In the genomic region with DNA sequence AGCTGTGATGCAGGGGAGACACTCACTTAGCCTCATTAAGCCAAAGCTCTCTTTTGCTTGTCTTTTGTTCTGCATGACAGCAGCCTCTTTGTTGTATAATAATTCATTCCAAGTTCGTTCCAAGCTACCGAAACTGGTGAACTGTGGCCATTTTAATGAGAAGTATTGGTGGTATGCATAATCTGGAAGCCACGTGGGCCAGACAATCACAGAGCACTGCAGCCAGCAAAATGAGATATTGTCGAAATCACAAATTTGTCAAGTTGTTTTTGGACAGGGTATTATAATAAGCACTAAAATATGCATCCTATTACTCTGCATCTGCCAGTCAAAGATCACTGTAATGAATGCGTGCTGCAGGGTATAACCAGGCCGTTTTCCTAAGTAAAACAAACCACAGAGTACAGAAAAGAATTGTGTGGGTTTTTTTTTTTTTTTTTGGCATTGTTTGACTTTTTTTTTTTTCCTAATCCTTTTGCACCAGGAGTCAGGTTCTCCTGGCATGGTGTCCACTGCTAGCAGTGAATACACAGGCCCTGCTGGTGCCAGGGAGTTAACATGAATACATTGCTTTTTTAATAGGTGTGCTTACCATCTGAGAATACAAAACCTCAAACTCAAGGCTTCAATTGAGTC, we compare ENCODE assay signal across 11 cellular contexts.
DNase-seq lines count a peak whose midpoint lies in the region; ATAC-seq and TF ChIP-seq lines count a peak whose summit lies in the region.
"Had no signal": no experiment of that assay in that cellular context is flagged by ENCODE, and none has a peak within 500 bp of the region (broad histone marks: within the 10 kb centered on the region; RNA-seq: fewer than 3 reads in every experiment).

No MANE protein-coding gene starts in this region.

- no peak overlapping the region for H3K4ac ChIP-seq in mesenchymal stem cell (ENCODE audit: low read depth in 1 of 2, low read length in 2 of 2)

- peak overlapping the region; percentile 62 for H3K9ac ChIP-seq in mesenchymal stem cell (ENCODE audit: low read length)

- no peak overlapping the region for H2AFZ ChIP-seq in mesenchymal stem cell (ENCODE audit: low read depth, low read length)

- H3K79me1 ChIP-seq in mesenchymal stem cell (replicated peaks; ENCODE audit: low read length, poor library complexity, severe bottlenecking) = no peaks in the 10 kb centered on the region

- H3K36me3 ChIP-seq in mesenchymal stem cell (ENCODE audit: control insufficient read depth in 1 of 2, insufficient read depth in 2 of 2, low read depth in 1 of 2, low read length in 2 of 2) (no peaks in the 10 kb centered on the region), left ventricle myocardium inferior (no peaks in the 10 kb centered on the region)
- peaks cover 4% of the 10 kb centered on the region for H3K36me3 ChIP-seq in effector memory CD4-positive, alpha-beta T cell (ENCODE audit: control insufficient read depth, insufficient read depth, low read length)

- H4K8ac ChIP-seq in mesenchymal stem cell (ENCODE audit: low read length) = no peak overlapping the region

- H2AK5ac ChIP-seq in mesenchymal stem cell (ENCODE audit: low read length, severe bottlenecking) = no peak overlapping the region

- H4K91ac ChIP-seq in mesenchymal stem cell (ENCODE audit: low read length) = no peak overlapping the region

- H3K18ac ChIP-seq in mesenchymal stem cell (ENCODE audit: low read depth in 1 of 2, low read length in 2 of 2) = no peak overlapping the region

- H2BK5ac ChIP-seq in mesenchymal stem cell (ENCODE audit: low read depth, low read length, poor library complexity, severe bottlenecking) = no peak overlapping the region

- ATAC-seq in Right ventricle myocardium inferior = no peak
- no peak for ATAC-seq in GM19324 (IDR thresholded peaks at IDR 0.05; ENCODE audit: low FRiP score, unreplicated experiment)
- ATAC-seq: T-helper 17 cell had no signal

- H3K27me3 ChIP-seq in mesenchymal stem cell (ENCODE audit: control insufficient read depth in 1 of 2, insufficient read depth in 1 of 2, low read length in 2 of 2) (no peaks in the 10 kb centered on the region), left ventricle myocardium inferior (ENCODE audit: low read depth) (no peaks in the 10 kb centered on the region)
- no peaks in the 10 kb centered on the region for H3K27me3 ChIP-seq in effector memory CD4-positive, alpha-beta T cell (replicated peaks; ENCODE audit: control insufficient read depth, insufficient read depth, low read length, poor library complexity, severe bottlenecking)

- no peak overlapping the region for H2BK120ac ChIP-seq in mesenchymal stem cell (ENCODE audit: low read depth, low read length)

- intact Hi-C loops in Right ventricle myocardium inferior (cut with DNase I) (no loop called here), left ventricle myocardium inferior (cut with micrococcal nuclease) (no loop called here)

- peak overlapping the region; percentile 72 for H3K27ac ChIP-seq in mesenchymal stem cell (ENCODE audit: low read length, poor library complexity, severe bottlenecking)
- H3K27ac ChIP-seq in effector memory CD4-positive, alpha-beta T cell (ENCODE audit: insufficient read depth, low read length, poor library complexity, severe bottlenecking) = no peak overlapping the region
- H3K27ac ChIP-seq in left ventricle myocardium inferior (replicated peaks) = no peak overlapping the region

- 98% methylated on average over 5 of the region's 6 CpGs for WGBS in mesenchymal stem cell

- peak; percentile 98 for DNase-seq in AG10803 (ENCODE audit: low read depth)
- DNase-seq in NCI-H1105 treated with DMSO at 0.1 percent for 48 hours (lab: John Stamatoyannopoulos, UW) = peak; percentile 92
- DNase-seq in cerebellum (ENCODE audit: low spot score) = peak; percentile 0
- no peak for DNase-seq in mesenchymal stem cell
- no peak for DNase-seq in Right ventricle myocardium inferior (ENCODE audit: missing footprints)
- DNase-seq in effector memory CD4-positive, alpha-beta T cell = no peak
- DNase-seq in left ventricle myocardium inferior = no peak
- DNase-seq: activated T-cell treated with anti-CD3 and anti-CD28 coated beads, Interleukin-2, amount 50 U/mL, for 48 hours; DMS53; T-helper 17 cell had no signal

- H3K4me1 ChIP-seq in mesenchymal stem cell (ENCODE audit: control insufficient read depth, insufficient read depth, low read depth, low read length) (peaks cover 3% of the 10 kb centered on the region), left ventricle myocardium inferior (no peaks in the 10 kb centered on the region)
- H3K4me1 ChIP-seq in effector memory CD4-positive, alpha-beta T cell (ENCODE audit: control insufficient read depth, insufficient read depth, low read length, poor library complexity, severe bottlenecking) = no peaks in the 10 kb centered on the region

- H3K4me2 ChIP-seq in mesenchymal stem cell (ENCODE audit: low read length, poor library complexity, severe bottlenecking) = peak overlapping the region; percentile 37

- H2BK15ac ChIP-seq in mesenchymal stem cell (ENCODE audit: low read depth, poor library complexity, severe bottlenecking) = no peak overlapping the region

- H2BK12ac ChIP-seq in mesenchymal stem cell (ENCODE audit: low read length in 2 of 2) = no peak overlapping the region

- H3K9me3 ChIP-seq in mesenchymal stem cell (ENCODE audit: control insufficient read depth, low read length) = no peaks in the 10 kb centered on the region
- H3K9me3 ChIP-seq in effector memory CD4-positive, alpha-beta T cell (ENCODE audit: control insufficient read depth, low read length) = no peaks in the 10 kb centered on the region
- H3K9me3 ChIP-seq in left ventricle myocardium inferior (replicated peaks) = no peaks in the 10 kb centered on the region

- H3K4me3 ChIP-seq in AG10803 (ENCODE audit: low read length) = no peak overlapping the region
- no peak overlapping the region for H3K4me3 ChIP-seq in mesenchymal stem cell (ENCODE audit: insufficient read depth in 1 of 2, low read depth in 1 of 2, low read length in 2 of 2)
- no peak overlapping the region for H3K4me3 ChIP-seq in effector memory CD4-positive, alpha-beta T cell (ENCODE audit: insufficient read depth, low read depth, low read length, poor library complexity, severe bottlenecking)
- no peak overlapping the region for H3K4me3 ChIP-seq in left ventricle myocardium inferior

- no peak overlapping the region for H3K14ac ChIP-seq in mesenchymal stem cell (ENCODE audit: low read length in 2 of 2)

- no peak overlapping the region for H3K23ac ChIP-seq in mesenchymal stem cell (ENCODE audit: low read length in 2 of 2)

- TF ChIP-seq CTCF in AG10803 (conservative IDR thresholded peaks at IDR 0.05; ENCODE audit: low read length) = no peak
- no peak for TF ChIP-seq CTCF in left ventricle myocardium inferior (IDR thresholded peaks at IDR 0.05; ENCODE audit: borderline replicate concordance)

Comparison
In these comparisons a context has a peak if more than half of its experiments do, and no peak if none do; other contexts are left out.
1. DNase-seq: peak in AG10803 (single experiment), NCI-H1105 treated with DMSO at 0.1 percent for 48 hours (single experiment) and cerebellum (single experiment); none in mesenchymal stem cell (single experiment), Right ventricle myocardium inferior (single experiment), effector memory CD4-positive, alpha-beta T cell (0 of 3) and left ventricle myocardium inferior (single experiment).